ENCODE assay signal across 13 cellular contexts in the genomic region with DNA sequence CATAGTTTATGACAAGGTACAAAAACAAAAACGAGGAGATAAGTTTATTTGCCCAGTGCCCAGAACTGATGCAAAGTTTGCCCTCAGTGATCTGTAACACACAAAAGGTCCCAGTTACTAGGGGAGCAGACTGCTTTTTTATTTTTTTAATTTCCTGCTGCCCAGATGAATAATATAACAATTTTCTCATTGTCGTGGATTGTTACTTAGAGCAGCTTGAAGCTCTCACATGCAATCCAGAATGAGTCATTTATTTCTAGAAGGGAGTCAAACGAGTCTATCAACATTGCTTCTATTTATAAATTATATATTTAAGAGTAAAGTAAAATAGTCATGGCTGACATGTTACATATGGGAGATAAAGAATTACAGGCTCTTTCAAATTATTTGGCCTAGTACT. TPM values are rescaled to one million over a fixed set of nuclear protein-coding genes. Genes with fewer than 3 reads are reported as not detected.
DNase-seq lines count a peak whose midpoint lies in the region; ATAC-seq lines count a peak whose summit lies in the region.
"Had no signal": no experiment of that assay in that cellular context is flagged by ENCODE, and none has a peak within 500 bp of the region (broad histone marks: within the 10 kb centered on the region; RNA-seq: fewer than 3 reads in every experiment).

No MANE protein-coding gene starts in this region.

- no peak overlapping the region for H3K9ac ChIP-seq in trophoblast cell (ENCODE audit: low read length)

- H3K27ac ChIP-seq in trophoblast cell (ENCODE audit: low read depth, low read length), result no peak overlapping the region

- H2AK5ac ChIP-seq in trophoblast cell (ENCODE audit: low read length), result no peak overlapping the region

- no peak overlapping the region for H2BK12ac ChIP-seq in trophoblast cell (ENCODE audit: low read length)

- peak; percentile 63 for DNase-seq in EL
- peak; percentile 57 for DNase-seq in amniotic stem cell (lab: John Stamatoyannopoulos, UW)
- peak; percentile 37 for DNase-seq in glomerular endothelial cell (ENCODE audit: extremely low read depth, low read depth, low spot score)
- peak; percentile 66 to 89 for DNase-seq in trophoblast cell
- DNase-seq in HUDEP-2 (lab: John Stamatoyannopoulos, UW; ENCODE audit: unreplicated experiment in 76 of 76), result no peak
- DNase-seq in stimulated activated CD8-positive, alpha-beta memory T cell treated with anti-CD3 and anti-CD28 coated beads, Interleukin-4, amount 100 ng/mL, for 48 hours, result no peak
- no peak for DNase-seq in OCI-M2 (lab: John Stamatoyannopoulos, UW; ENCODE audit: unreplicated experiment)
- DNase-seq: activated CD4-positive, alpha-beta T cell treated with anti-CD3 and anti-CD28 coated beads, Interleukin-2, amount 50 U/mL, for 1 hour; midbrain; NCI-H2081; stimulated activated CD4-positive, alpha-beta T cell treated with anti-CD3 and anti-CD28 coated beads, Interleukin-15, amount 100 ng/mL, for 24 hours; stimulated activated naive CD4-positive, alpha-beta T cell had no signal

- H3K36me3 ChIP-seq in trophoblast cell (ENCODE audit: control insufficient read depth in 1 of 2, insufficient read depth in 2 of 2, low read length in 2 of 2), result no peaks in the 10 kb centered on the region

- ATAC-seq in GM18861 (IDR thresholded peaks at IDR 0.05; ENCODE audit: unreplicated experiment), result no peak

- no peak overlapping the region for H3K4me2 ChIP-seq in trophoblast cell (ENCODE audit: low read length)

- H4K12ac ChIP-seq in trophoblast cell (ENCODE audit: low read depth, low read length), result no peak overlapping the region

- H3K27me3 ChIP-seq in trophoblast cell (ENCODE audit: insufficient read depth, low read length), result no peaks in the 10 kb centered on the region

- peaks cover 1% of the 10 kb centered on the region for H3K79me2 ChIP-seq in trophoblast cell (ENCODE audit: control insufficient read depth, insufficient read depth, low read length, poor library complexity)

- H3K23ac ChIP-seq in trophoblast cell (ENCODE audit: low read length), result no peak overlapping the region

- H3K4ac ChIP-seq in trophoblast cell (ENCODE audit: low read depth, low read length), result no peak overlapping the region

- H2AFZ ChIP-seq in trophoblast cell (ENCODE audit: insufficient read depth, low read length, poor library complexity), result no peak overlapping the region

- no peak overlapping the region for H4K8ac ChIP-seq in trophoblast cell (ENCODE audit: low read depth, low read length)

- peaks cover 8% of the 10 kb centered on the region for H3K79me1 ChIP-seq in trophoblast cell (ENCODE audit: low read length)

- H3K9me3 ChIP-seq in trophoblast cell (ENCODE audit: insufficient read depth, low read depth, low read length), result no peaks in the 10 kb centered on the region

- no peak overlapping the region for H2BK120ac ChIP-seq in trophoblast cell (ENCODE audit: insufficient read depth, low read length, poor library complexity)

- no CpG with 5 or more reads among the region's 3 CpGs for WGBS in trophoblast cell (ENCODE audit: extremely low coverage, insufficient coverage, insufficient read length)

- no peak overlapping the region for H3K18ac ChIP-seq in trophoblast cell (ENCODE audit: low read length)

- H3K4me1 ChIP-seq in trophoblast cell (ENCODE audit: control insufficient read depth in 1 of 2, insufficient read depth in 2 of 2, low read length in 2 of 2), result peaks cover 13 to 18% of the 10 kb centered on the region in 2 experiments

- H3K4me3 ChIP-seq in trophoblast cell (ENCODE audit: low read depth, low read length), result no peak overlapping the region

- H2BK5ac ChIP-seq in trophoblast cell (ENCODE audit: low read depth, low read length, poor library complexity), result no peak overlapping the region

- no peak overlapping the region for H3K14ac ChIP-seq in trophoblast cell (ENCODE audit: low read length)

- no peak overlapping the region for H4K91ac ChIP-seq in trophoblast cell (ENCODE audit: low read depth, low read length)

RNA-seq across cellular contexts. Expression of a gene that starts 41.3 kb away (rescaled TPM):
- total RNA-seq in glomerular endothelial cell, result 103 and 119 TPM in 2 replicates
- 12.3 and 13.1 TPM in 2 replicates for polyA plus RNA-seq in trophoblast cell (2013)

Comparison
In these comparisons a context has a peak if more than half of its experiments do, and no peak if none do; other contexts are left out.
1. DNase-seq: peak in EL (single experiment), amniotic stem cell (single experiment), glomerular endothelial cell (single experiment) and trophoblast cell (2 of 2); none in HUDEP-2 (0 of 76), stimulated activated CD8-positive, alpha-beta memory T cell treated with anti-CD3 and anti-CD28 coated beads, Interleukin-4, amount 100 ng/mL, for 48 hours (single experiment) and OCI-M2 (single experiment).